ENCODE assay signal across 25 cellular contexts in the genomic region with DNA sequence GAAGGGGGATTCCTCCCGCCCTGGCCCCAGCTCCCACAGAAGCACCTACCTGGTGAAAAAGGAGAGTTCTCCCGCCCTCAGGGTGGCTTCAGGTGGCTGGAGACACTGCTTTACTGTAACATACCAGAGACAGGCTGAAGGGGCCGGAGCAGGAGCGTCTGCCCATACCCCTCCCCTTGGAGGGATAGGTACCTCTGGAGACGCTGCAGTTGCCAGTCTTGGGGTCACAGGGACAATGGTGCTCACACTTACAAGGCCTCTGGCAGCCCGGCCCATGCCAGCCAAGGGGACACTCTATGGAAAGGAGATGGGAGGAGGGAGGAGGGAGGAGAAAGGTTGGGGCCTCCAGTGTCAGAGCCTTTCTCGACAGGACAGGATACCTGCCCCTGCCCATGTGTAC. TPM values are rescaled to one million over a fixed set of nuclear protein-coding genes. Genes with fewer than 3 reads are reported as not detected.
DNase-seq lines count a peak whose midpoint lies in the region; ATAC-seq, FAIRE-seq and TF ChIP-seq lines count a peak whose summit lies in the region.
"Had no signal": no experiment of that assay in that cellular context is flagged by ENCODE, and none has a peak within 500 bp of the region (broad histone marks: within the 10 kb centered on the region; RNA-seq: fewer than 3 reads in every experiment).

No MANE protein-coding gene starts in this region.

- peak overlapping the region; percentile 46 for H2BK15ac ChIP-seq in neuronal stem cell (ENCODE audit: low read length)

- H2BK120ac ChIP-seq in neuronal stem cell (ENCODE audit: low read depth, low read length), result no peak overlapping the region

- H3K27ac ChIP-seq in neuronal stem cell (replicated peaks; ENCODE audit: low read length) (no peak overlapping the region), Karpas-422 (ENCODE audit: low read length) (no peak overlapping the region)
- H3K27ac ChIP-seq: 22Rv1; BLaER1 treated with 17β-estradiol and CSF1 and Interleukin-3, amounts not matched to agents 10 nM and 100 nM had no signal

- no peak overlapping the region for H3K27ac Mint-ChIP-seq in stimulated activated memory B cell treated with anti-CD40 and anti-IgM and Interleukin-4, amounts not matched to agents 10 μg/mL and 1 μg/mL and 100 μg/mL, for 72 hours
- H3K27ac Mint-ChIP-seq: CD4-positive, alpha-beta T cell; CD8-positive, alpha-beta memory T cell; GM23338; H9 had no signal

- H4K20me1 ChIP-seq in Karpas-422 (ENCODE audit: insufficient read depth, low read depth, low read length), result no peaks in the 10 kb centered on the region

- H3K18ac ChIP-seq in neuronal stem cell (ENCODE audit: low read length), result no peak overlapping the region

- no peak for FAIRE-seq in D721Med (lab: Jason Lieb, UNC)
- FAIRE-seq: A204.1, GM12891, GM18507 had no signal

- no CpG with 5 or more reads among the region's 7 CpGs for WGBS in neuronal stem cell (ENCODE audit: extremely low coverage in 2 of 2, insufficient read length in 2 of 2, insufficient replicate concordance in 1 of 2), 2 donors

- H2AK5ac ChIP-seq in neuronal stem cell (ENCODE audit: low read depth, low read length), result no peak overlapping the region

- H3K9ac ChIP-seq in neuronal stem cell (ENCODE audit: low read depth, low read length, poor library complexity) (no peak overlapping the region), Karpas-422 (ENCODE audit: low read length) (no peak overlapping the region)
- H3K9ac ChIP-seq: BLaER1 treated with 17β-estradiol and CSF1 and Interleukin-3, amounts not matched to agents 10 nM and 100 nM had no signal

- no peak overlapping the region for H4K8ac ChIP-seq in neuronal stem cell (ENCODE audit: low read depth, low read length)

- H3K36me3 Mint-ChIP-seq in stimulated activated memory B cell treated with anti-CD40 and anti-IgM and Interleukin-4, amounts not matched to agents 10 μg/mL and 1 μg/mL and 100 μg/mL, for 72 hours, result peaks cover 36% of the 10 kb centered on the region

- ATAC-seq in stimulated activated memory B cell treated with anti-CD40 and anti-IgM and Interleukin-4, amounts not matched to agents 10 μg/mL and 1 μg/mL and 100 μg/mL, for 72 hours, result peak; percentile 14
- ATAC-seq in HG03108 (IDR thresholded peaks at IDR 0.05; ENCODE audit: unreplicated experiment) (no peak), HG02884 (IDR thresholded peaks at IDR 0.05; ENCODE audit: unreplicated experiment) (no peak)
- ATAC-seq: GM23338, HCT116 had no signal

- no peaks in the 10 kb centered on the region for H3K9me2 ChIP-seq in Karpas-422 (replicated peaks; ENCODE audit: insufficient read depth, low read length)

- peak; percentile 8 for DNase-seq in D721Med (ENCODE audit: insufficient read length, low spot score)
- DNase-seq in epidermal melanocyte (ENCODE audit: insufficient read length, low spot score), result peak; percentile 2
- no peak for DNase-seq in neuronal stem cell (ENCODE audit: low spot score)
- no peak for DNase-seq in Karpas-422
- no peak for DNase-seq in SHP77 (lab: John Stamatoyannopoulos, UW)
- DNase-seq: BE2C; CD4-positive, alpha-beta T cell; DMS53; DMS79 treated with DMSO at 0.1 percent for 48 hours; GF-D8; H9 had no signal

- H3K79me1 ChIP-seq in neuronal stem cell (ENCODE audit: low read depth, low read length), result peaks cover 4% of the 10 kb centered on the region

- H3K79me2 ChIP-seq in Karpas-422 (ENCODE audit: low read length), result peaks cover 5% of the 10 kb centered on the region; the same call in 1 of the 2 replicates

- H3K9me3 ChIP-seq in neuronal stem cell (replicated peaks in 1 of 2; ENCODE audit: control insufficient read depth in 2 of 2, insufficient read depth in 1 of 2, low read depth in 1 of 2, low read length in 2 of 2) (no peaks in the 10 kb centered on the region), Karpas-422 (ENCODE audit: low read length) (no peaks in the 10 kb centered on the region)
- H3K9me3 ChIP-seq: BE2C; BLaER1 treated with 17β-estradiol and CSF1 and Interleukin-3, amounts not matched to agents 10 nM and 100 nM had no signal

- no peak overlapping the region for H2AFZ ChIP-seq in neuronal stem cell (ENCODE audit: low read length)
- H2AFZ ChIP-seq in Karpas-422 (ENCODE audit: low read length), result no peak overlapping the region
- H2AFZ ChIP-seq: GM23338 had no signal

- no peak overlapping the region for H3K4me2 ChIP-seq in neuronal stem cell (ENCODE audit: insufficient read depth, low read length, poor library complexity, severe bottlenecking)
- no peak overlapping the region for H3K4me2 ChIP-seq in Karpas-422 (ENCODE audit: low read depth, low read length, poor library complexity, severe bottlenecking)
- H3K4me2 ChIP-seq: BLaER1 treated with 17β-estradiol and CSF1 and Interleukin-3, amounts not matched to agents 10 nM and 100 nM; GM23338 had no signal

- H3K9me3 Mint-ChIP-seq in stimulated activated memory B cell treated with anti-CD40 and anti-IgM and Interleukin-4, amounts not matched to agents 10 μg/mL and 1 μg/mL and 100 μg/mL, for 72 hours, result no peaks in the 10 kb centered on the region
- H3K9me3 Mint-ChIP-seq: CD4-positive, alpha-beta T cell; CD8-positive, alpha-beta memory T cell; GM23338; H9 had no signal

- H2BK12ac ChIP-seq in neuronal stem cell (ENCODE audit: low read length), result no peak overlapping the region

- H3K27me3 ChIP-seq in neuronal stem cell (ENCODE audit: control insufficient read depth in 3 of 3, insufficient read depth in 3 of 3, low read depth in 1 of 3, low read length in 3 of 3) (no peaks in the 10 kb centered on the region), Karpas-422 (ENCODE audit: low read length) (no peaks in the 10 kb centered on the region)
- H3K27me3 ChIP-seq: BLaER1 treated with 17β-estradiol and CSF1 and Interleukin-3, amounts not matched to agents 10 nM and 100 nM had no signal

- H3K4me3 ChIP-seq in neuronal stem cell (ENCODE audit: low read length in 2 of 2), result no peak overlapping the region
- no peak overlapping the region for H3K4me3 ChIP-seq in Karpas-422 (ENCODE audit: low read length)
- H3K4me3 ChIP-seq: BLaER1 treated with 17β-estradiol and CSF1 and Interleukin-3, amounts not matched to agents 10 nM and 100 nM; GM23338 had no signal

- H3K4ac ChIP-seq in neuronal stem cell (ENCODE audit: low read length), result no peak overlapping the region

- no peak overlapping the region for H3K14ac ChIP-seq in neuronal stem cell (ENCODE audit: low read length)

- H3K4me3 Mint-ChIP-seq in stimulated activated memory B cell treated with anti-CD40 and anti-IgM and Interleukin-4, amounts not matched to agents 10 μg/mL and 1 μg/mL and 100 μg/mL, for 72 hours, result no peak overlapping the region
- H3K4me3 Mint-ChIP-seq: CD14-positive monocyte; CD4-positive, alpha-beta T cell; CD8-positive, alpha-beta memory T cell; GM23338 had no signal

- H2BK5ac ChIP-seq in neuronal stem cell (ENCODE audit: low read length), result no peak overlapping the region

- no peak overlapping the region for H4K91ac ChIP-seq in neuronal stem cell (ENCODE audit: low read depth, low read length, poor library complexity)

- TF ChIP-seq CTCF in D721Med (IDR thresholded peaks at IDR 0.05; ENCODE audit: insufficient read depth, missing control alignments), result no peak

- H3K4me1 Mint-ChIP-seq in stimulated activated memory B cell treated with anti-CD40 and anti-IgM and Interleukin-4, amounts not matched to agents 10 μg/mL and 1 μg/mL and 100 μg/mL, for 72 hours, result peaks cover 8% of the 10 kb centered on the region

- H3K36me3 ChIP-seq in neuronal stem cell (replicated peaks in 1 of 2; ENCODE audit: control insufficient read depth in 2 of 2, insufficient read depth in 2 of 2, low read length in 2 of 2) (no peaks in the 10 kb centered on the region), Karpas-422 (ENCODE audit: insufficient read depth, low read length) (no peaks in the 10 kb centered on the region)
- H3K36me3 ChIP-seq: BE2C had no signal

- no peaks in the 10 kb centered on the region for H3K27me3 Mint-ChIP-seq in stimulated activated memory B cell treated with anti-CD40 and anti-IgM and Interleukin-4, amounts not matched to agents 10 μg/mL and 1 μg/mL and 100 μg/mL, for 72 hours
- H3K27me3 Mint-ChIP-seq: CD4-positive, alpha-beta T cell; CD8-positive, alpha-beta memory T cell had no signal

- no peak overlapping the region for H3K23ac ChIP-seq in neuronal stem cell (ENCODE audit: low read depth, low read length, poor library complexity)

- H3K4me1 ChIP-seq in neuronal stem cell (ENCODE audit: control insufficient read depth in 2 of 2, insufficient read depth in 1 of 2, low read depth in 1 of 2, low read length in 2 of 2) (no peaks in the 10 kb centered on the region), Karpas-422 (ENCODE audit: low read length) (peaks cover 5% of the 10 kb centered on the region)
- H3K4me1 ChIP-seq: BE2C had no signal

RNA-seq across cellular contexts. Expression of a gene that starts 6.6 kb away (rescaled TPM):
- 3.1 TPM for polyA plus RNA-seq in neuronal stem cell (2013, experiment 1 of 2)
- 2.7 TPM for polyA plus RNA-seq in neuronal stem cell (2013, experiment 2 of 2)
- total RNA-seq in Karpas-422 (2014; rRNA removed; shearing (Covaris generic); ENCODE audit: low replicate concordance), result 12.6 and 19.3 TPM in 2 replicates

RNA-seq across cellular contexts. Expression of a gene that starts 38.7 kb away (rescaled TPM):
- polyA plus RNA-seq in neuronal stem cell (2013, experiment 1 of 2), result 0.52 TPM
- 0.72 TPM for polyA plus RNA-seq in neuronal stem cell (2013, experiment 2 of 2)
- not detected in 2 replicates for total RNA-seq in Karpas-422 (2014; rRNA removed; shearing (Covaris generic); ENCODE audit: low replicate concordance)
- total RNA-seq: CD4-positive, alpha-beta T cell; CD8-positive, alpha-beta memory T cell; Daoy; G401 had no signal
- polyA plus RNA-seq: CD14-positive monocyte; CD8-positive, alpha-beta memory T cell had no signal

RNA-seq across cellular contexts. Expression of a gene that starts 44.6 kb away (rescaled TPM):
- polyA plus RNA-seq in neuronal stem cell (2013, experiment 1 of 2), result 7.9 TPM
- 8.4 TPM for polyA plus RNA-seq in neuronal stem cell (2013, experiment 2 of 2)
- 23.4 and 26.3 TPM in 2 replicates for total RNA-seq in Karpas-422 (2014; rRNA removed; shearing (Covaris generic); ENCODE audit: low replicate concordance)

Comparison
In these comparisons a context has a peak if more than half of its experiments do, and no peak if none do; other contexts are left out.
1. DNase-seq: peak in D721Med (single experiment) and epidermal melanocyte (single experiment); none in neuronal stem cell (single experiment), Karpas-422 (single experiment) and SHP77 (0 of 2).